9 cellular contexts compared by ENCODE assay signal in genomic region chr15:53833134-53833624, GRCh38.
A peak's percentile ranks its signal among the peaks of the same experiment; 100 is the strongest.
DNase-seq lines count a peak whose midpoint lies in the region; ATAC-seq and TF ChIP-seq lines count a peak whose summit lies in the region.
"Had no signal": no experiment of that assay in that cellular context is flagged by ENCODE, and none has a peak within 500 bp of the region (broad histone marks: within the 10 kb centered on the region; RNA-seq: fewer than 3 reads in every experiment).

No MANE protein-coding gene starts in this region.

- no peak overlapping the region for H4K5ac ChIP-seq in IMR-90 (ENCODE audit: low read depth, low read length)

- TF ChIP-seq CTCF in IMR-90 (conservative IDR thresholded peaks at IDR 0.05; ENCODE audit: low read depth, low read length) (no peak), smooth muscle cell (IDR thresholded peaks at IDR 0.05; ENCODE audit: borderline replicate concordance, insufficient read depth, poor library complexity, severe bottlenecking) (no peak)

- WGBS in IMR-90 (ENCODE audit: extremely low coverage in 2 of 2, insufficient read length in 1 of 2), 2 experiments, result no CpG with 5 or more reads among the region's 4 CpGs
- 4% methylated on average over 4 of the region's 4 CpGs for WGBS in smooth muscle cell (ENCODE audit: low lambda C conversion rate)

- H4K91ac ChIP-seq in IMR-90 (ENCODE audit: insufficient read depth, low read depth, low read length), result no peak overlapping the region

- peaks cover 17% of the 10 kb centered on the region for H3F3A ChIP-seq in smooth muscle cell (ENCODE audit: low read depth)

- no peak overlapping the region for H2BK20ac ChIP-seq in IMR-90 (ENCODE audit: low read depth, low read length)

- no peak overlapping the region for H2AK5ac ChIP-seq in IMR-90 (ENCODE audit: low read depth, low read length)

- H3K79me1 ChIP-seq in IMR-90 (ENCODE audit: low read depth in 1 of 2, low read length in 2 of 2), result no peaks in the 10 kb centered on the region

- dilution Hi-C loops in IMR-90 (cut with HindIII; ENCODE audit: low sequenced_read_pairs, unreplicated experiment), result no loop called here

- H4K20me1 ChIP-seq in IMR-90 (ENCODE audit: insufficient read depth, low read length) (no peaks in the 10 kb centered on the region), smooth muscle cell (ENCODE audit: low read depth) (no peaks in the 10 kb centered on the region)

- in situ Hi-C loops in IMR-90 (cut with MboI; ENCODE audit: low sequenced_read_pairs), result no loop called here

- H3K4me2 ChIP-seq in IMR-90 (ENCODE audit: low read depth, low read length) (no peak overlapping the region), smooth muscle cell (peak overlapping the region; percentile 80)

- no peak overlapping the region for H2BK5ac ChIP-seq in IMR-90 (ENCODE audit: low read depth, low read length, poor library complexity, severe bottlenecking)

- H3K9me3 ChIP-seq in IMR-90 (ENCODE audit: control insufficient read depth, insufficient read depth, low read length) (peaks cover 5% of the 10 kb centered on the region; the same call in 1 of the 2 replicates), adipocyte (ENCODE audit: control insufficient read depth, low read length) (no peaks in the 10 kb centered on the region), smooth muscle cell (replicated peaks; ENCODE audit: low read depth) (no peaks in the 10 kb centered on the region)

- POLR2A ChIA-PET in IMR-90 (lab: Charles Lee; ENCODE audit: unreplicated experiment), result no interaction called here

- no peaks in the 10 kb centered on the region for H3K27me3 ChIP-seq in IMR-90 (ENCODE audit: control insufficient read depth, insufficient read depth, low read length)
- H3K27me3 ChIP-seq in adipocyte (replicated peaks; ENCODE audit: control insufficient read depth, insufficient read depth, low read length), result no peaks in the 10 kb centered on the region
- no peaks in the 10 kb centered on the region for H3K27me3 ChIP-seq in smooth muscle cell (ENCODE audit: low read depth)

- H3K27ac ChIP-seq in IMR-90 (ENCODE audit: insufficient read depth, low read length) (no peak overlapping the region), smooth muscle cell (ENCODE audit: low read depth) (peak overlapping the region; percentile 65)

- no peak for ATAC-seq in IMR-90 (ENCODE audit: low read depth)

- H2BK15ac ChIP-seq in IMR-90 (ENCODE audit: low read depth, low read length), result no peak overlapping the region

- DNase-seq in IMR-90 (peak; percentile 1), adipocyte (ENCODE audit: low read depth) (peak; percentile 24), hippocampal formation (lab: John Stamatoyannopoulos, UW) (peak; percentile 1 to 18), smooth muscle cell (lab: John Stamatoyannopoulos, UW; ENCODE audit: unreplicated experiment) (no peak)
- DNase-seq in stimulated activated CD8-positive, alpha-beta memory T cell treated with anti-CD3 and anti-CD28 coated beads, Interleukin-4, amount 100 ng/mL, for 48 hours, result no peak
- DNase-seq in stimulated activated CD4-positive, alpha-beta T cell treated with anti-CD3 and anti-CD28 coated beads, Interleukin-4, amount 100 ng/mL, for 4 hours, result no peak
- no peak for DNase-seq in stimulated activated CD4-positive, alpha-beta T cell treated with anti-CD3 and anti-CD28 coated beads, Interleukin-2, amount 100 ng/mL, for 24 hours
- DNase-seq: foreskin fibroblast, Kasumi-1 had no signal

- TF ChIP-seq POLR2A in IMR-90 (IDR thresholded peaks at IDR 0.05; ENCODE audit: low read depth, low read length), result no peak

- no peaks in the 10 kb centered on the region for H3K4me1 ChIP-seq in IMR-90 (ENCODE audit: control insufficient read depth, insufficient read depth, low read length)
- no peaks in the 10 kb centered on the region for H3K4me1 ChIP-seq in adipocyte (ENCODE audit: control insufficient read depth, insufficient read depth, low read length)
- peaks cover 26% of the 10 kb centered on the region for H3K4me1 ChIP-seq in smooth muscle cell (ENCODE audit: low read depth)

- H3K4me3 ChIP-seq in IMR-90 (ENCODE audit: insufficient read depth, low read depth, low read length) (no peak overlapping the region), adipocyte (ENCODE audit: low read length) (no peak overlapping the region), smooth muscle cell (peak overlapping the region; percentile 0)

- H3K9me1 ChIP-seq in IMR-90 (ENCODE audit: insufficient read depth, low read length), result no peaks in the 10 kb centered on the region

- no peak overlapping the region for H3K14ac ChIP-seq in IMR-90 (replicated peaks; ENCODE audit: low read depth, low read length)

- H3K9ac ChIP-seq in IMR-90 (ENCODE audit: low read depth, low read length) (no peak overlapping the region), adipocyte (ENCODE audit: low read length) (no peak overlapping the region), smooth muscle cell (ENCODE audit: low read depth) (no peak overlapping the region)

- H3K79me2 ChIP-seq in smooth muscle cell (ENCODE audit: low read depth), result no peaks in the 10 kb centered on the region

- no TSS peak for BruUV-seq in IMR-90 (replicated peaks; lab: Mats Ljungman, UMichigan)

- TF ChIP-seq RAD21 in IMR-90 (IDR thresholded peaks at IDR 0.05; ENCODE audit: low read length), result no peak

- no peak overlapping the region for H2AK9ac ChIP-seq in IMR-90 (replicated peaks; ENCODE audit: low read depth, low read length, poor library complexity)

- no peak overlapping the region for H2BK120ac ChIP-seq in IMR-90 (ENCODE audit: low read depth, low read length)

- H3K56ac ChIP-seq in IMR-90 (ENCODE audit: extremely low read depth, insufficient read depth, low read length), result no peak overlapping the region

- intact Hi-C loops in IMR-90 (cut with micrococcal nuclease), result no loop called here

- no peak overlapping the region for H4K8ac ChIP-seq in IMR-90 (ENCODE audit: low read depth in 2 of 2, low read length in 2 of 2)

- H3K36me3 ChIP-seq in IMR-90 (ENCODE audit: control insufficient read depth, insufficient read depth, low read length), result no peaks in the 10 kb centered on the region
- H3K36me3 ChIP-seq in adipocyte (ENCODE audit: control insufficient read depth, insufficient read depth, low read length, severe bottlenecking), result no peaks in the 10 kb centered on the region
- H3K36me3 ChIP-seq in smooth muscle cell (ENCODE audit: low read depth), result no peaks in the 10 kb centered on the region

- no peak overlapping the region for H3K18ac ChIP-seq in IMR-90 (ENCODE audit: low read depth, low read length)

- no peak overlapping the region for H2AFZ ChIP-seq in IMR-90 (replicated peaks; ENCODE audit: low read length, poor library complexity)
- peak overlapping the region; percentile 83 for H2AFZ ChIP-seq in smooth muscle cell (ENCODE audit: low read depth)

- H3K23ac ChIP-seq in IMR-90 (ENCODE audit: low read depth, low read length), result no peak overlapping the region

- CTCF ChIA-PET in IMR-90 (lab: Yijun Ruan, JAX), result no interaction called here

- no peak overlapping the region for H3K4ac ChIP-seq in IMR-90 (ENCODE audit: low read depth, low read length)

TF ChIP-seq in IMR-90, 13 proteins besides CTCF, POLR2A, EP300 and RAD21:
- no peak for TF ChIP-seq MAZ (IDR thresholded peaks at IDR 0.05; ENCODE audit: borderline replicate concordance, low read depth, low read length)
- TF ChIP-seq CEBPB (IDR thresholded peaks at IDR 0.05; ENCODE audit: low read depth, low read length), result no peak
- no peak for TF ChIP-seq FOS (IDR thresholded peaks at IDR 0.05; ENCODE audit: low read depth, low read length)
- no peak for TF ChIP-seq RFX5 (IDR thresholded peaks at IDR 0.05; ENCODE audit: low read depth, low read length)
- TF ChIP-seq RCOR1 (IDR thresholded peaks at IDR 0.05; ENCODE audit: insufficient replicate concordance, low read length), result no peak
- TF ChIP-seq MXI1 (IDR thresholded peaks at IDR 0.05; ENCODE audit: borderline replicate concordance, low read depth, low read length), result no peak
- TF ChIP-seq ELK1 (IDR thresholded peaks at IDR 0.05; ENCODE audit: borderline replicate concordance, low read depth, low read length), result no peak
- TF ChIP-seq CHD1 (IDR thresholded peaks at IDR 0.05; ENCODE audit: low read depth, low read length), result no peak
- no peak for TF ChIP-seq NFE2L2 (IDR thresholded peaks at IDR 0.05; ENCODE audit: low read depth, low read length)
- TF ChIP-seq BHLHE40 (IDR thresholded peaks at IDR 0.05; ENCODE audit: low read depth, low read length), result no peak
- TF ChIP-seq SMC3 (IDR thresholded peaks at IDR 0.05; ENCODE audit: low read depth, low read length), result no peak
- no peak for TF ChIP-seq USF2 (IDR thresholded peaks at IDR 0.05; ENCODE audit: low read depth, low read length)
- TF ChIP-seq MAFK (IDR thresholded peaks at IDR 0.05; ENCODE audit: low read depth, low read length), result no peak

Comparison
In these comparisons a context has a peak if more than half of its experiments do, and no peak if none do; other contexts are left out.
1. DNase-seq: peak in IMR-90 (single experiment), adipocyte (single experiment) and hippocampal formation (2 of 2); none in smooth muscle cell (single experiment), stimulated activated CD8-positive, alpha-beta memory T cell treated with anti-CD3 and anti-CD28 coated beads, Interleukin-4, amount 100 ng/mL, for 48 hours (single experiment), stimulated activated CD4-positive, alpha-beta T cell treated with anti-CD3 and anti-CD28 coated beads, Interleukin-4, amount 100 ng/mL, for 4 hours (0 of 2) and stimulated activated CD4-positive, alpha-beta T cell treated with anti-CD3 and anti-CD28 coated beads, Interleukin-2, amount 100 ng/mL, for 24 hours (0 of 2).